ENCODE assay signal across 1 cellular context in genomic region chr5:98372351-98372750, GRCh38.
TF ChIP-seq lines count a peak whose summit lies in the region.

No MANE protein-coding gene starts in this region.

TF ChIP-seq in IMR-90, 13 proteins besides CTCF, POLR2A, EP300 and RAD21 (continued from another document):
- TF ChIP-seq NFE2L2 (IDR thresholded peaks at IDR 0.05; ENCODE audit: low read depth, low read length), result no peak
